ENCODE assay signal across 8 cellular contexts in the genomic region with DNA sequence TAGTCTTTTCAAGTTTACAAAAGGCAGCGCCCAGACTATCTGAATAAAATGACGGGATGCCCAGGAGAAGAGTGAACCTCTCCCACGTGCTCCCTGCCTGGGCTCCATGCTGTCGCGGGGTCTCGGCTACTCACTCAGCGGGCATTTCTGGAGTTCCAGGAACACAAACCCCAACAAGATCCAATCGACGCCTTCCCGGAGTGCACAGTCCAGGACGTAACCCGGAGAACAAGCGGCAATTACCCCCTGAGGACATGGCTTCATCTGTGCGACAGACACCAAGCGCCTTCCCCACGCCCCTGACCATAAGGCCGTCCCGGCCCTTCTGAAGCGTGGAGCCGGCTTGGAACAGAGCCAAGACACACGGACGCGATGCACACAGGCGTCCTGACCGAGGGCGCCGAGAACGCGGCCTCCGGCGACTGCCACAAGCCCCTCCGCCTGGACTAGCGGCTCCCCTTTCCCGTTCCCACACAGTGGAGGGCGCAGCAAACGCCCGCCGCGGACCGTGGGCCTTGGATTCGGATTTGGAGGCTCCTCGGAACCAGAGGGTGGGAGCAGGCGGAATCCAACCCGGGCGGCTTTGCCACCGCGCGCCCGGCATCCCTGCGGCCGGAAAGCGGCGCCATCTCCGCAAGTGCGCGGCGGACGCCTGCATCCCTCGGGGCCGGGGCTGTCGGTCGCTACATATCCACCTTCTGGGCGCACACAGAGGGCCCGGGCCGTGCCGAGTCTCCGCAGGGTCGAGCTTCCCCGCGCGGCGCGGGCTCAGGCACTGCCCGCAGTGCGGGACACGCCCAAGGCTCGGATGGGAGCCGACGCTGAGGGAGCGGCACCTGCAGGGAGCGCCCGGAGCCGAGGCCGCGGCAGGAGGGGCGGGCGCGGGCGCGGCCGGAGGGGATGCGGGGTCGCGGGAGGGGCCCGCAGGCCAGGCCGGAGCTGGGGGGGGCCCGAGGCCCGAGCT. TPM values are rescaled to one million over a fixed set of nuclear protein-coding genes. Genes with fewer than 3 reads are reported as not detected.
DNase-seq lines count a peak whose midpoint lies in the region; ATAC-seq, FAIRE-seq and TF ChIP-seq lines count a peak whose summit lies in the region.

No MANE protein-coding gene starts in this region.

- H3K36me3 ChIP-seq in gastrocnemius medialis: no peaks in the 10 kb centered on the region

- peak overlapping the region; percentile 18 to 32 (median 31) for H3K27ac ChIP-seq in gastrocnemius medialis

- FAIRE-seq in D721Med (lab: Jason Lieb, UNC): no peak

- DNase-seq in CMK (ENCODE audit: low read depth) (peak; percentile 14), SK-N-DZ (ENCODE audit: low spot score) (peak; percentile 81), astrocyte of the cerebellum (ENCODE audit: low read depth) (no peak), gastrocnemius medialis (peak in 1 of 2 donors; percentile 25), D721Med (ENCODE audit: insufficient read length, low spot score) (no peak)

- intact Hi-C loops in gastrocnemius medialis (cut with DNase I; ENCODE audit: low total_unique reads): loop anchor here (1.0 to 5.0 kb wide), 4 partner anchors 89 to 161 kb away; partner anchors contain the start of genes CCNF and ECI1

- ATAC-seq in GM19395 (IDR thresholded peaks at IDR 0.05; ENCODE audit: unreplicated experiment): peak; percentile 50
- peak; percentile 22 for ATAC-seq in HG03520 (IDR thresholded peaks at IDR 0.05; ENCODE audit: unreplicated experiment)
- ATAC-seq in gastrocnemius medialis: peak; percentile 56 to 60

- in situ Hi-C loops in astrocyte of the cerebellum (cut with HindIII; ENCODE audit: low sequenced_read_pairs) (loop anchor here (10.0 kb wide), 1 partner anchor 65 kb away; no protein-coding TSS in a partner anchor), gastrocnemius medialis (cut with MboI; ENCODE audit: low sequenced_read_pairs in 4 of 4) (loop anchor here in 3 of 4 donors (10.0 to 25.0 kb wide), 3 partner anchors 147 to 165 kb away; partner anchors contain the start of gene TBC1D24 (in 1 of the 3))

- TF ChIP-seq POLR2A in gastrocnemius medialis (IDR thresholded peaks at IDR 0.05): no peak

- H3K4me3 ChIP-seq in astrocyte of the cerebellum (ENCODE audit: low read depth, low read length): peak overlapping the region; percentile 47
- H3K4me3 ChIP-seq in iPS-11a (ENCODE audit: low read depth, low read length): peak overlapping the region; percentile 43
- H3K4me3 ChIP-seq in gastrocnemius medialis: peak overlapping the region; percentile 65 to 98 (median 82)

- TF ChIP-seq CTCF in astrocyte of the cerebellum (IDR thresholded peaks at IDR 0.05; ENCODE audit: low read depth, low read length, missing control alignments): no peak
- TF ChIP-seq CTCF in gastrocnemius medialis (IDR thresholded peaks at IDR 0.05 in 4 of 5, conservative IDR thresholded peaks at IDR 0.05 in 1 of 5): peak in 1 of 5 experiments; percentile 15
- no peak for TF ChIP-seq CTCF in D721Med (IDR thresholded peaks at IDR 0.05; ENCODE audit: insufficient read depth, missing control alignments)

- peaks cover 9 to 20% of the 10 kb centered on the region in 2 donors for H3K4me1 ChIP-seq in gastrocnemius medialis

- H3K27me3 ChIP-seq in gastrocnemius medialis: no peaks in the 10 kb centered on the region

- no peaks in the 10 kb centered on the region for H3K9me3 ChIP-seq in gastrocnemius medialis

RNA-seq across cellular contexts. Expression of gene ABCA3, which starts 0.7 kb away (rescaled TPM):
- polyA plus RNA-seq in SK-N-DZ (2014; cell fraction: cytosol; rRNA removed): 27.9 and 34.3 TPM in 2 replicates
- polyA plus RNA-seq in SK-N-DZ (2014; cell fraction: nucleus; rRNA removed): 44.9 and 55.5 TPM in 2 replicates
- 10 to 100 TPM in 3 of 4 donors, 1 to 10 TPM in 1; 2.7 to 15.0 (median 10.9) TPM for total RNA-seq in gastrocnemius medialis

Comparison
In these comparisons a context has a peak if more than half of its experiments do, and no peak if none do; other contexts are left out.
1. DNase-seq: peak in CMK (single experiment) and SK-N-DZ (single experiment); none in astrocyte of the cerebellum (single experiment) and D721Med (single experiment).
2. Peak in every context shown above with its lines, with median percentiles within 50 percentile points of each other: ATAC-seq and H3K4me3 ChIP-seq.